ENCODE assay signal across 8 cellular contexts in the genomic region with DNA sequence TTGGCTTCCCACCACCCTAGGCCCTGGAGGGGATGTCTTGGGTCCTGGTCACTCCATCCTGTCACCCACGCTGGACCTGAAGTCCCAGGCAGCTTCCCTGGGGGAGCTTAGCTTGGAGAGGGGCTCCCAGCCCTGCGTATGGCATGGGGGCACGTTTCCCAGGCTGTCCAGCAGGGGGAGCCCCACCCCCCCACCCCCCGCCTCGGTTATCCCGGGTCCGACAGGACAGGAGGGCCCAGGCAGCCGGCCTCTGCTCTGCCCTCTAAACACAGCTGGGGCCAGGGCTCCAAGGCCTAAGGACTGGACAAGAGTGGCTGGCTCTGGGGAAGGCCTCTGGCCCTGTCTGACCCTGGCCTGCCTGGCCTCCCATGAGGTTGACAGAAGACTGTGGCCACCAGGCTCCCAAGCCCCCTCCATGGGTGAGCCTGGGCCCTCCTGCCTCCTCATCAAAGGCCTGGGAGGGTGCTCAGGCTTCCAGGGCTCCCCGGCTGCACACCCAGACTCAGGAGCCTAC.
DNase-seq lines count a peak whose midpoint lies in the region; ATAC-seq and TF ChIP-seq lines count a peak whose summit lies in the region.

No MANE protein-coding gene starts in this region.

- H3K4me3 ChIP-seq in AG04449 (ENCODE audit: low read depth, low read length) (no peak overlapping the region), GM12865 (ENCODE audit: low read depth, low read length) (no peak overlapping the region), SJCRH30 (no peak overlapping the region), hepatocyte (no peak overlapping the region), GM23248 (no peak overlapping the region)

- ATAC-seq in sciatic nerve, result no peak

- H3K79me2 ChIP-seq in hepatocyte (no peaks in the 10 kb centered on the region), GM23248 (ENCODE audit: insufficient read depth) (no peaks in the 10 kb centered on the region)

- no peak overlapping the region for H3K9ac ChIP-seq in GM23248

- H4K20me1 ChIP-seq in hepatocyte (ENCODE audit: insufficient read depth, poor library complexity, severe bottlenecking), result no peaks in the 10 kb centered on the region
- no peaks in the 10 kb centered on the region for H4K20me1 ChIP-seq in GM23248 (ENCODE audit: insufficient read depth)

- WGBS in hepatocyte (ENCODE audit: low lambda C conversion rate, missing lambda C conversion rate), result 33% methylated on average over 4 of the region's 9 CpGs
- 26 to 36% methylated on average over 6 to 8 of the region's 9 CpGs for WGBS in GM23248 (ENCODE audit: low coverage in 1 of 2, low lambda C conversion rate in 2 of 2, missing lambda C conversion rate in 2 of 2), 2 experiments

- POLR2A ChIA-PET in AG04449 (lab: Yijun Ruan, JAX), result no interaction called here

- H3F3A ChIP-seq in GM23248 (ENCODE audit: insufficient read depth), result no peaks in the 10 kb centered on the region

- intact Hi-C loops in sciatic nerve (cut with DNase I), result no loop called here

- H3K36me3 ChIP-seq in SJCRH30 (no peaks in the 10 kb centered on the region), hepatocyte (replicated peaks; ENCODE audit: insufficient read depth, low read depth) (no peaks in the 10 kb centered on the region), GM23248 (ENCODE audit: low read depth) (no peaks in the 10 kb centered on the region)

- no peak overlapping the region for H2AFZ ChIP-seq in hepatocyte
- no peak overlapping the region for H2AFZ ChIP-seq in GM23248

- CTCF ChIA-PET in AG04449 (lab: Yijun Ruan, JAX), result interaction anchor here (0.6 to 1.8 kb wide), 7 partner anchors 9 to 484 kb away, joined by 3 to 7 read pairs (median 3); no protein-coding TSS in a partner anchor

- H3K27me3 ChIP-seq in SJCRH30 (no peaks in the 10 kb centered on the region), hepatocyte (no peaks in the 10 kb centered on the region), GM23248 (replicated peaks; ENCODE audit: insufficient read depth) (peaks cover 5% of the 10 kb centered on the region; the same call in 1 of the 2 replicates)

- H3K27ac ChIP-seq in SJCRH30, result peak overlapping the region; percentile 71
- H3K27ac ChIP-seq in hepatocyte, result no peak overlapping the region
- H3K27ac ChIP-seq in GM23248, result no peak overlapping the region

- no peak overlapping the region for H3K4me2 ChIP-seq in hepatocyte
- H3K4me2 ChIP-seq in GM23248 (ENCODE audit: unreplicated experiment), result no peak overlapping the region

- in situ Hi-C loops in GM23248 (cut with MboI), result no loop called here

- H3K9me3 ChIP-seq in SJCRH30 (replicated peaks) (no peaks in the 10 kb centered on the region), hepatocyte (ENCODE audit: low read depth) (no peaks in the 10 kb centered on the region), GM23248 (ENCODE audit: low read depth) (no peaks in the 10 kb centered on the region)

- no peaks in the 10 kb centered on the region for H3K9me2 ChIP-seq in hepatocyte (replicated peaks; ENCODE audit: insufficient read depth)
- H3K9me2 ChIP-seq in GM23248 (ENCODE audit: insufficient read depth), result no peaks in the 10 kb centered on the region

- DNase-seq in AG04449 (ENCODE audit: low read depth, low spot score) (no peak), GM12865 (ENCODE audit: low read depth) (no peak), SJCRH30 (peak; percentile 55 to 68), hepatocyte (ENCODE audit: low spot score) (no peak), kidney glomerular epithelial cell (lab: John Stamatoyannopoulos, UW) (no peak), NCI-H2227 (lab: John Stamatoyannopoulos, UW; ENCODE audit: unreplicated experiment) (no peak), sciatic nerve (ENCODE audit: low spot score) (no peak), GM23248 (no peak)

- TF ChIP-seq CTCF in AG04449 (IDR thresholded peaks at IDR 0.05; ENCODE audit: insufficient read depth, low read length, missing control alignments) (peak; percentile 51), GM12865 (IDR thresholded peaks at IDR 0.05; ENCODE audit: insufficient read depth, low read depth, low read length, missing control alignments) (peak; percentile 62), hepatocyte (IDR thresholded peaks at IDR 0.05; ENCODE audit: poor library complexity) (peak; percentile 53)

- H3K4me1 ChIP-seq in SJCRH30, result peaks cover 49% of the 10 kb centered on the region
- peaks cover 10% of the 10 kb centered on the region for H3K4me1 ChIP-seq in hepatocyte (ENCODE audit: insufficient read depth)
- no peaks in the 10 kb centered on the region for H3K4me1 ChIP-seq in GM23248 (ENCODE audit: insufficient read depth)

Comparison
In these comparisons a context has a peak if more than half of its experiments do, and no peak if none do; other contexts are left out.
1. DNase-seq: peak in SJCRH30 (2 of 2); none in AG04449 (single experiment), GM12865 (single experiment), hepatocyte (single experiment), kidney glomerular epithelial cell (single experiment), NCI-H2227 (single experiment), sciatic nerve (single experiment) and GM23248 (single experiment).
2. Peak in every context shown above with its lines, with median percentiles within 50 percentile points of each other: CTCF ChIP-seq.